Comparison of ENCODE assay signal across 8 cellular contexts in genomic region chr14:35809597-35809996, GRCh38. TPM values are rescaled to one million over a fixed set of nuclear protein-coding genes. Genes with fewer than 3 reads are reported as not detected.
DNase-seq lines count a peak whose midpoint lies in the region; ATAC-seq and TF ChIP-seq lines count a peak whose summit lies in the region.

No MANE protein-coding gene starts in this region.

- H3K4me1 ChIP-seq in right lobe of liver (peaks cover 0 to 22% (median 0%) of the 10 kb centered on the region in 4 donors), tibial artery (peaks cover 0 to 23% (median 4%) of the 10 kb centered on the region in 4 donors)

- no peaks in the 10 kb centered on the region for H3K27me3 Mint-ChIP-seq in activated T-cell treated with anti-CD3 and anti-CD28 coated beads, Interleukin-2, amount 50 U/mL, for 24 hours
- no peaks in the 10 kb centered on the region for H3K27me3 Mint-ChIP-seq in activated naive CD8-positive, alpha-beta T cell

- no peak for DNase-seq in activated T-cell treated with anti-CD3 and anti-CD28 coated beads, Interleukin-2, amount 50 U/mL, for 24 hours
- DNase-seq in activated T-cell treated with anti-CD3 and anti-CD28 coated beads, Interleukin-2, amount 50 U/mL, for 48 hours = no peak
- DNase-seq in right lobe of liver (no peak), tibial artery (no peak), NCI-H1694 (lab: John Stamatoyannopoulos, UW) (no peak)

- no peak for TF ChIP-seq POLR2A in right lobe of liver (IDR thresholded peaks at IDR 0.05)

- H3K4me1 Mint-ChIP-seq in activated T-cell treated with anti-CD3 and anti-CD28 coated beads, Interleukin-2, amount 50 U/mL, for 24 hours (ENCODE audit: low read depth) = peaks cover 33% of the 10 kb centered on the region
- peaks cover 31% of the 10 kb centered on the region for H3K4me1 Mint-ChIP-seq in activated naive CD8-positive, alpha-beta T cell (ENCODE audit: low read depth)

- peak overlapping the region; percentile 86 to 88 (median 87) for H3K27ac ChIP-seq in right lobe of liver
- peak overlapping the region; percentile 91 for H3K27ac ChIP-seq in tibial artery

- H3K4me3 Mint-ChIP-seq in activated T-cell treated with anti-CD3 and anti-CD28 coated beads, Interleukin-2, amount 50 U/mL, for 24 hours = peak overlapping the region; percentile 97
- peak overlapping the region; percentile 65 for H3K4me3 Mint-ChIP-seq in activated naive CD8-positive, alpha-beta T cell

- ATAC-seq in right lobe of liver (no peak), GM18861 (IDR thresholded peaks at IDR 0.05; ENCODE audit: unreplicated experiment) (no peak), GM21786 (IDR thresholded peaks at IDR 0.05; ENCODE audit: unreplicated experiment) (no peak)

- H3K27me3 ChIP-seq in right lobe of liver = no peaks in the 10 kb centered on the region
- H3K27me3 ChIP-seq in tibial artery = no peaks in the 10 kb centered on the region

- intact Hi-C loops in right lobe of liver (cut with DNase I) (no loop called here), tibial artery (cut with DNase I; ENCODE audit: low total_unique reads) (no loop called here)

- H3K9me3 Mint-ChIP-seq in activated T-cell treated with anti-CD3 and anti-CD28 coated beads, Interleukin-2, amount 50 U/mL, for 24 hours = no peaks in the 10 kb centered on the region
- no peaks in the 10 kb centered on the region for H3K9me3 Mint-ChIP-seq in activated naive CD8-positive, alpha-beta T cell (ENCODE audit: low read depth)

- H3K27ac Mint-ChIP-seq in activated T-cell treated with anti-CD3 and anti-CD28 coated beads, Interleukin-2, amount 50 U/mL, for 24 hours = no peak overlapping the region
- no peak overlapping the region for H3K27ac Mint-ChIP-seq in activated naive CD8-positive, alpha-beta T cell

- no peak for TF ChIP-seq CTCF in right lobe of liver (IDR thresholded peaks at IDR 0.05)
- TF ChIP-seq CTCF in tibial artery (IDR thresholded peaks at IDR 0.05) = no peak

- H3K36me3 ChIP-seq in right lobe of liver (no peaks in the 10 kb centered on the region), tibial artery (no peaks in the 10 kb centered on the region)

- H3K9me3 ChIP-seq in right lobe of liver (no peaks in the 10 kb centered on the region), tibial artery (no peaks in the 10 kb centered on the region)

- H3K36me3 Mint-ChIP-seq in activated T-cell treated with anti-CD3 and anti-CD28 coated beads, Interleukin-2, amount 50 U/mL, for 24 hours (ENCODE audit: low read depth) = peaks cover 9% of the 10 kb centered on the region
- peaks cover 2% of the 10 kb centered on the region for H3K36me3 Mint-ChIP-seq in activated naive CD8-positive, alpha-beta T cell

- H3K4me3 ChIP-seq in right lobe of liver = peak overlapping the region in 2 of 3 donors; percentile 61 to 66
- H3K4me3 ChIP-seq in tibial artery = peak overlapping the region; percentile 73 to 86

- 20% methylated on average over 2 of the region's 2 CpGs for WGBS in right lobe of liver (ENCODE audit: insufficient coverage, low coverage, low lambda C conversion rate, missing lambda C conversion rate)

RNA-seq across cellular contexts. Expression of gene RALGAPA1, which starts 0.5 kb away (rescaled TPM):
- total RNA-seq in right lobe of liver = 10 to 100 TPM; 16.2 to 23.3 (median 19.7) TPM

RNA-seq across cellular contexts. Expression of gene BRMS1L, which starts 16.5 kb away (rescaled TPM):
- 1 to 10 TPM; 2.3 to 6.2 (median 3.3) TPM for total RNA-seq in right lobe of liver
